1 cellular context compared by ENCODE assay signal in the genomic region with DNA sequence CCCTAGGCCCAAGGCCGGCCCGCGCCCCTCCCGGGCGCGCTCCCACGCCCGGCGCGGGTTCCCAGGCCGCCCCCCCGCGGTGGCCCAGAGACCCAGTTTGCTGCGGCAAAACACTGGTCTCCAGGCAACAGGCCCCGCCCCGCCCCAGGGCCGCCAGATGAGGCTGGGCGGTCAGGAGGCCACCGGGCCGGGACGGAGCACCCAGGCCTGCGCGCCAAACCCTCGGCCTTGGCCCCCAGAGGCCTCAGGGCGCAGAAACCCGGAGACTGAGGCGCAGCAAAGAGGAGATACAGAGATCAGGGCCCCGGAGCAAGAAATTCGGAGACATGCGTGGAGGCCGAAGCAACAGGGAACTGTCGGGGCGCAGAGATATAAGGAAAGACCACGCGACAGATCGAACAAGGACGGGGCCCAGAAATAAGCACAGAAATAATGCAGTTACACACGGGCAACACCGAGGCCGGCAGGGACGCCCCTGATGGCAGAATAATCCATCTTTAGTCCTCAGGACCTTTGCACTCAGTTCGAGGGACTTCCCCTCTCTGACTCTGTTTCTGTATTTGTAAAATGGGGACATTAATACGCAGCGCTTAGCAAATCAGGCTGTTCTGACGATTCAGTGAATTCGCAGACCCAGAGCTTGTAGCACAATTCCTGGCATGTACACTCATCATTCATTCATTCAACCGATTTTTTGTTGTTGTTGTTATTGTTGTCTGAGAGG.
TF ChIP-seq lines count a peak whose summit lies in the region.

No MANE protein-coding gene starts in this region.

TF ChIP-seq in K562, 482 proteins besides CTCF, POLR2A, EP300 and RAD21 (continued from another document):
- TF ChIP-seq, protein P1, sequence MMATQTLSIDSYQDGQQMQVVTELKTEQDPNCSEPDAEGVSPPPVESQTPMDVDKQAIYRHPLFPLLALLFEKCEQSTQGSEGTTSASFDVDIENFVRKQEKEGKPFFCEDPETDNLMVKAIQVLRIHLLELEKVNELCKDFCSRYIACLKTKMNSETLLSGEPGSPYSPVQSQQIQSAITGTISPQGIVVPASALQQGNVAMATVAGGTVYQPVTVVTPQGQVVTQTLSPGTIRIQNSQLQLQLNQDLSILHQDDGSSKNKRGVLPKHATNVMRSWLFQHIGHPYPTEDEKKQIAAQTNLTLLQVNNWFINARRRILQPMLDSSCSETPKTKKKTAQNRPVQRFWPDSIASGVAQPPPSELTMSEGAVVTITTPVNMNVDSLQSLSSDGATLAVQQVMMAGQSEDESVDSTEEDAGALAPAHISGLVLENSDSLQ (IDR thresholded peaks at IDR 0.05): no peak
- TF ChIP-seq HMG20A (CRISPR knock-in tag; conservative IDR thresholded peaks at IDR 0.05) (no peak), NFXL1 (CRISPR knock-in tag; IDR thresholded peaks at IDR 0.05) (no peak), ZFP1 (CRISPR knock-in tag; IDR thresholded peaks at IDR 0.05) (no peak), TBP (optimal IDR thresholded peaks at IDR 0.05; ENCODE audit: low read depth, low read length) (peak; percentile 48), FOXP1 (CRISPR knock-in tag; IDR thresholded peaks at IDR 0.05) (no peak), ZNF717 (CRISPR knock-in tag; IDR thresholded peaks at IDR 0.05) (no peak), CXXC5 (CRISPR knock-in tag; IDR thresholded peaks at IDR 0.05) (peak; percentile 67), OTX1 (CRISPR knock-in tag; IDR thresholded peaks at IDR 0.05) (no peak), ZC3H8 (IDR thresholded peaks at IDR 0.05) (no peak), PML (IDR thresholded peaks at IDR 0.05; ENCODE audit: low read length) (0 out of 2 replicates have a peak, but pooled peaks have one; percentile 50), CREBBP (IDR thresholded peaks at IDR 0.05; ENCODE audit: low read depth, low read length) (no peak), NFRKB (IDR thresholded peaks at IDR 0.05; ENCODE audit: low read depth) (0 out of 2 replicates have a peak, but pooled peaks have one; percentile 11), RBFOX2 (IDR thresholded peaks at IDR 0.05; ENCODE audit: low read depth, low read length) (peak; percentile 84), FOXA1 (IDR thresholded peaks at IDR 0.05; ENCODE audit: borderline replicate concordance) (no peak), ZNF146 (CRISPR knock-in tag; IDR thresholded peaks at IDR 0.05; ENCODE audit: unreplicated experiment) (no peak), ZBTB17 (CRISPR knock-in tag; IDR thresholded peaks at IDR 0.05) (no peak), HDAC8 (tag; IDR thresholded peaks at IDR 0.05) (no peak), CHCHD3 (CRISPR knock-in tag; IDR thresholded peaks at IDR 0.05) (0 out of 2 replicates have a peak, but pooled peaks have one; percentile 26), TFAM (CRISPR knock-in tag; conservative IDR thresholded peaks at IDR 0.05) (no peak), KAT7 (CRISPR knock-in tag; IDR thresholded peaks at IDR 0.05; ENCODE audit: borderline replicate concordance) (peak; percentile 47; the same call in 1 of the 2 replicates), ZNF668 (CRISPR knock-in tag; IDR thresholded peaks at IDR 0.05) (no peak), ZBTB1 (CRISPR knock-in tag; IDR thresholded peaks at IDR 0.05; ENCODE audit: borderline replicate concordance, low read depth) (no peak), ZEB2 (IDR thresholded peaks at IDR 0.05) (no peak), RFX7 (CRISPR knock-in tag; IDR thresholded peaks at IDR 0.05) (no peak), SRSF3 (IDR thresholded peaks at IDR 0.05; ENCODE audit: insufficient read depth, low read length) (no peak), ZNF57 (CRISPR knock-in tag; IDR thresholded peaks at IDR 0.05) (no peak), ELF2 (CRISPR knock-in tag; IDR thresholded peaks at IDR 0.05) (no peak), POLR2H (tag; IDR thresholded peaks at IDR 0.05; ENCODE audit: low read depth) (peak; percentile 60; the same call in 1 of the 2 replicates), ZNF354B (CRISPR knock-in tag; IDR thresholded peaks at IDR 0.05) (no peak), ZNF24 (IDR thresholded peaks at IDR 0.05) (peak; percentile 40; the same call in 1 of the 2 replicates), DPF2 (IDR thresholded peaks at IDR 0.05) (no peak), ZNF217 (CRISPR knock-in tag; IDR thresholded peaks at IDR 0.05) (no peak), MCM3 (IDR thresholded peaks at IDR 0.05) (no peak), BRD9 (IDR thresholded peaks at IDR 0.05; ENCODE audit: low read depth, partially characterized antibody) (no peak), CTBP1 (IDR thresholded peaks at IDR 0.05; ENCODE audit: borderline replicate concordance) (peak; percentile 54), HNRNPK (IDR thresholded peaks at IDR 0.05; ENCODE audit: low read depth, low read length, poor library complexity, severe bottlenecking) (no peak), ZFX (CRISPR knock-in tag; IDR thresholded peaks at IDR 0.05) (peak; percentile 98), NBN (IDR thresholded peaks at IDR 0.05; ENCODE audit: low read depth) (no peak), SMC3 (conservative IDR thresholded peaks at IDR 0.05; ENCODE audit: insufficient read depth, low read depth, low read length) (no peak), RBBP5 (IDR thresholded peaks at IDR 0.05; ENCODE audit: borderline replicate concordance, insufficient read depth, low read length, poor library complexity, severe bottlenecking) (peak; percentile 54), STAT5A (IDR thresholded peaks at IDR 0.05; ENCODE audit: borderline replicate concordance, low read length) (no peak)
- TF ChIP-seq, protein P2, sequence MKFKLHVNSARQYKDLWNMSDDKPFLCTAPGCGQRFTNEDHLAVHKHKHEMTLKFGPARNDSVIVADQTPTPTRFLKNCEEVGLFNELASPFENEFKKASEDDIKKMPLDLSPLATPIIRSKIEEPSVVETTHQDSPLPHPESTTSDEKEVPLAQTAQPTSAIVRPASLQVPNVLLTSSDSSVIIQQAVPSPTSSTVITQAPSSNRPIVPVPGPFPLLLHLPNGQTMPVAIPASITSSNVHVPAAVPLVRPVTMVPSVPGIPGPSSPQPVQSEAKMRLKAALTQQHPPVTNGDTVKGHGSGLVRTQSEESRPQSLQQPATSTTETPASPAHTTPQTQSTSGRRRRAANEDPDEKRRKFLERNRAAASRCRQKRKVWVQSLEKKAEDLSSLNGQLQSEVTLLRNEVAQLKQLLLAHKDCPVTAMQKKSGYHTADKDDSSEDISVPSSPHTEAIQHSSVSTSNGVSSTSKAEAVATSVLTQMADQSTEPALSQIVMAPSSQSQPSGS (CRISPR knock-in tag; IDR thresholded peaks at IDR 0.05): no peak
- TF ChIP-seq, protein P3, sequence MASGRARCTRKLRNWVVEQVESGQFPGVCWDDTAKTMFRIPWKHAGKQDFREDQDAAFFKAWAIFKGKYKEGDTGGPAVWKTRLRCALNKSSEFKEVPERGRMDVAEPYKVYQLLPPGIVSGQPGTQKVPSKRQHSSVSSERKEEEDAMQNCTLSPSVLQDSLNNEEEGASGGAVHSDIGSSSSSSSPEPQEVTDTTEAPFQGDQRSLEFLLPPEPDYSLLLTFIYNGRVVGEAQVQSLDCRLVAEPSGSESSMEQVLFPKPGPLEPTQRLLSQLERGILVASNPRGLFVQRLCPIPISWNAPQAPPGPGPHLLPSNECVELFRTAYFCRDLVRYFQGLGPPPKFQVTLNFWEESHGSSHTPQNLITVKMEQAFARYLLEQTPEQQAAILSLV (tag; IDR thresholded peaks at IDR 0.05): no peak
- TF ChIP-seq, protein P4, sequence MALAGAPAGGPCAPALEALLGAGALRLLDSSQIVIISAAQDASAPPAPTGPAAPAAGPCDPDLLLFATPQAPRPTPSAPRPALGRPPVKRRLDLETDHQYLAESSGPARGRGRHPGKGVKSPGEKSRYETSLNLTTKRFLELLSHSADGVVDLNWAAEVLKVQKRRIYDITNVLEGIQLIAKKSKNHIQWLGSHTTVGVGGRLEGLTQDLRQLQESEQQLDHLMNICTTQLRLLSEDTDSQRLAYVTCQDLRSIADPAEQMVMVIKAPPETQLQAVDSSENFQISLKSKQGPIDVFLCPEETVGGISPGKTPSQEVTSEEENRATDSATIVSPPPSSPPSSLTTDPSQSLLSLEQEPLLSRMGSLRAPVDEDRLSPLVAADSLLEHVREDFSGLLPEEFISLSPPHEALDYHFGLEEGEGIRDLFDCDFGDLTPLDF (CRISPR knock-in tag; IDR thresholded peaks at IDR 0.05): peak; percentile 50; the same call in 1 of the 2 replicates
- TF ChIP-seq, protein P5, sequence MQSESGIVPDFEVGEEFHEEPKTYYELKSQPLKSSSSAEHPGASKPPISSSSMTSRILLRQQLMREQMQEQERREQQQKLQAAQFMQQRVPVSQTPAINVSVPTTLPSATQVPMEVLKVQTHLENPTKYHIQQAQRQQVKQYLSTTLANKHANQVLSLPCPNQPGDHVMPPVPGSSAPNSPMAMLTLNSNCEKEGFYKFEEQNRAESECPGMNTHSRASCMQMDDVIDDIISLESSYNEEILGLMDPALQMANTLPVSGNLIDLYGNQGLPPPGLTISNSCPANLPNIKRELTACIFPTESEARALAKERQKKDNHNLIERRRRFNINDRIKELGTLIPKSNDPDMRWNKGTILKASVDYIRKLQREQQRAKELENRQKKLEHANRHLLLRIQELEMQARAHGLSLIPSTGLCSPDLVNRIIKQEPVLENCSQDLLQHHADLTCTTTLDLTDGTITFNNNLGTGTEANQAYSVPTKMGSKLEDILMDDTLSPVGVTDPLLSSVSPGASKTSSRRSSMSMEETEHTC (IDR thresholded peaks at IDR 0.05): no peak
- TF ChIP-seq, protein P6, sequence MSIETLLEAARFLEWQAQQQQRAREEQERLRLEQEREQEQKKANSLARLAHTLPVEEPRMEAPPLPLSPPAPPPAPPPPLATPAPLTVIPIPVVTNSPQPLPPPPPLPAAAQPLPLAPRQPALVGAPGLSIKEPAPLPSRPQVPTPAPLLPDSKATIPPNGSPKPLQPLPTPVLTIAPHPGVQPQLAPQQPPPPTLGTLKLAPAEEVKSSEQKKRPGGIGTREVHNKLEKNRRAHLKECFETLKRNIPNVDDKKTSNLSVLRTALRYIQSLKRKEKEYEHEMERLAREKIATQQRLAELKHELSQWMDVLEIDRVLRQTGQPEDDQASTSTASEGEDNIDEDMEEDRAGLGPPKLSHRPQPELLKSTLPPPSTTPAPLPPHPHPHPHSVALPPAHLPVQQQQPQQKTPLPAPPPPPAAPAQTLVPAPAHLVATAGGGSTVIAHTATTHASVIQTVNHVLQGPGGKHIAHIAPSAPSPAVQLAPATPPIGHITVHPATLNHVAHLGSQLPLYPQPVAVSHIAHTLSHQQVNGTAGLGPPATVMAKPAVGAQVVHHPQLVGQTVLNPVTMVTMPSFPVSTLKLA (conservative IDR thresholded peaks at IDR 0.05): peak; percentile 22 to 54; a peak in 2 of 4 replicates
